Comparison of ENCODE assay signal across 14 cellular contexts in genomic region chr10:63197304-63198092, GRCh38.
DNase-seq lines count a peak whose midpoint lies in the region; TF ChIP-seq lines count a peak whose summit lies in the region.
"Had no signal": no experiment of that assay in that cellular context is flagged by ENCODE, and none has a peak within 500 bp of the region (broad histone marks: within the 10 kb centered on the region; RNA-seq: fewer than 3 reads in every experiment).

No MANE protein-coding gene starts in this region.

- BruUV-seq in A673 (replicated peaks; lab: Mats Ljungman, UMichigan), result no TSS peak

- H3K4me3 ChIP-seq in A673 (ENCODE audit: low read depth, low read length, poor library complexity, severe bottlenecking) (no peak overlapping the region), GM23248 (no peak overlapping the region)
- H3K4me3 ChIP-seq: ascending aorta, BLaER1, upper lobe of right lung had no signal

- no peaks in the 10 kb centered on the region for H3K27me3 Mint-ChIP-seq in brain

- TF ChIP-seq CTCF in A673 (conservative IDR thresholded peaks at IDR 0.05; ENCODE audit: low read depth, low read length) (no peak), brain (conservative IDR thresholded peaks at IDR 0.05) (no peak)

- peak; percentile 58 for DNase-seq in A673 (ENCODE audit: low spot score)
- peak; percentile 84 for DNase-seq in GM23248
- peak; percentile 49 for DNase-seq in hepatic stellate cell (ENCODE audit: low spot score)
- no peak for DNase-seq in NCI-H128 (lab: John Stamatoyannopoulos, UW; ENCODE audit: unreplicated experiment)
- no peak for DNase-seq in T-helper 2 cell
- no peak for DNase-seq in activated CD4-positive, alpha-beta T cell treated with anti-CD3 and anti-CD28 coated beads for 4 hours
- no peak for DNase-seq in medulla oblongata (ENCODE audit: extremely low spot score)
- DNase-seq: NCI-H1105, NCI-H524 treated with DMSO at 0.1 percent for 48 hours, nephron progenitor cell, upper lobe of right lung had no signal

- in situ Hi-C loops in GM23248 (cut with MboI), result no loop called here

- no peaks in the 10 kb centered on the region for H3K9me3 Mint-ChIP-seq in brain
- H3K9me3 Mint-ChIP-seq: nephron progenitor cell had no signal

- no peak overlapping the region for H3K9ac ChIP-seq in GM23248
- H3K9ac ChIP-seq: BLaER1 had no signal

- H3K27me3 ChIP-seq in A673 (replicated peaks; ENCODE audit: insufficient read depth, low read depth, low read length, poor library complexity) (no peaks in the 10 kb centered on the region), GM23248 (replicated peaks; ENCODE audit: insufficient read depth) (no peaks in the 10 kb centered on the region)
- H3K27me3 ChIP-seq: ascending aorta, BLaER1, upper lobe of right lung had no signal

- H3K36me3 ChIP-seq in A673 (ENCODE audit: insufficient read depth, low read length, poor library complexity, severe bottlenecking) (peaks cover 44% of the 10 kb centered on the region), GM23248 (ENCODE audit: low read depth) (peaks cover 52% of the 10 kb centered on the region)

- H3K9me3 ChIP-seq in A673 (ENCODE audit: low read depth, low read length, poor library complexity, severe bottlenecking) (no peaks in the 10 kb centered on the region), GM23248 (ENCODE audit: low read depth) (no peaks in the 10 kb centered on the region)
- H3K9me3 ChIP-seq: ascending aorta, BLaER1, upper lobe of right lung had no signal

- no peaks in the 10 kb centered on the region for H4K20me1 ChIP-seq in GM23248 (ENCODE audit: insufficient read depth)

- H3K4me3 Mint-ChIP-seq in brain, result peak overlapping the region in 2 of 5 experiments; percentile 1 to 37
- H3K4me3 Mint-ChIP-seq: nephron progenitor cell had no signal

- H3K4me2 ChIP-seq in GM23248 (ENCODE audit: unreplicated experiment), result peak overlapping the region; percentile 19
- H3K4me2 ChIP-seq: BLaER1 had no signal

- H3K79me2 ChIP-seq in GM23248 (ENCODE audit: insufficient read depth), result peaks cover 44% of the 10 kb centered on the region

- intact Hi-C loops in A673 (cut with micrococcal nuclease; ENCODE audit: unreplicated experiment), result no loop called here

- peaks cover 53% of the 10 kb centered on the region for H3K4me1 ChIP-seq in A673 (ENCODE audit: insufficient read depth, low read length, poor library complexity, severe bottlenecking)
- peaks cover 17% of the 10 kb centered on the region for H3K4me1 ChIP-seq in GM23248 (ENCODE audit: insufficient read depth)
- H3K4me1 ChIP-seq: BLaER1 had no signal

- peaks cover 75% of the 10 kb centered on the region for H3K36me3 Mint-ChIP-seq in brain

- CTCF ChIA-PET in A673 (lab: Charles Lee), result no interaction called here

- H3K9me2 ChIP-seq in GM23248 (ENCODE audit: insufficient read depth), result no peaks in the 10 kb centered on the region

- WGBS in GM23248 (ENCODE audit: low coverage in 1 of 2, low lambda C conversion rate in 2 of 2, missing lambda C conversion rate in 2 of 2), 2 experiments, result 51 to 52% methylated on average over 2 of the region's 2 CpGs

- peaks cover 36% of the 10 kb centered on the region for H3K4me1 Mint-ChIP-seq in brain
- H3K4me1 Mint-ChIP-seq: nephron progenitor cell had no signal

- peaks cover 37% of the 10 kb centered on the region for H3F3A ChIP-seq in GM23248 (ENCODE audit: insufficient read depth)

- POLR2A ChIA-PET in A673 (lab: Charles Lee; ENCODE audit: low non-redundant PET), result no interaction called here

- H2AFZ ChIP-seq in GM23248, result no peak overlapping the region

- H3K27ac ChIP-seq in A673 (ENCODE audit: low read depth, low read length, poor library complexity, severe bottlenecking) (peak overlapping the region; percentile 28), GM23248 (peak overlapping the region; percentile 17)
- H3K27ac ChIP-seq: ascending aorta, BLaER1, upper lobe of right lung had no signal

- peak overlapping the region in 3 of 5 experiments; percentile 45 to 66 (median 64) for H3K27ac Mint-ChIP-seq in brain

Comparison
In these comparisons a context has a peak if more than half of its experiments do, and no peak if none do; other contexts are left out.
1. DNase-seq: peak in A673 (single experiment), GM23248 (single experiment) and hepatic stellate cell (single experiment); none in NCI-H128 (single experiment), T-helper 2 cell (0 of 5), activated CD4-positive, alpha-beta T cell treated with anti-CD3 and anti-CD28 coated beads for 4 hours (0 of 2) and medulla oblongata (single experiment).